In genomic region chr3:71754610-71755253, GRCh38 we compare ENCODE assay signal across 8 cellular contexts.
A peak's percentile ranks its signal among the peaks of the same experiment; 100 is the strongest.
DNase-seq lines count a peak whose midpoint lies in the region; ATAC-seq lines count a peak whose summit lies in the region.

No MANE protein-coding gene starts in this region.

- peak; percentile 44 for DNase-seq in NCI-H748 (lab: John Stamatoyannopoulos, UW; ENCODE audit: unreplicated experiment)
- no peak for DNase-seq in NCI-H748 treated with DMSO at 0.1 percent for 48 hours (lab: John Stamatoyannopoulos, UW)
- peak; percentile 20 for DNase-seq in iPS-NIHi7 (ENCODE audit: extremely low spot score)
- DNase-seq in stimulated activated effector memory CD8-positive, alpha-beta T cell treated with anti-CD3 and anti-CD28 coated beads, Interleukin-12 subunit alpha, Interleukin-12 subunit beta, amount 100 ng/mL, for 72 hours (ENCODE audit: low spot score in 2 of 2): no peak
- no peak for DNase-seq in NCI-H2081 (lab: John Stamatoyannopoulos, UW)

- peaks cover 7% of the 10 kb centered on the region for H3K4me1 Mint-ChIP-seq in activated naive CD8-positive, alpha-beta T cell (ENCODE audit: low read depth)
- peaks cover 6% of the 10 kb centered on the region for H3K4me1 Mint-ChIP-seq in stimulated activated effector memory CD8-positive, alpha-beta T cell treated with anti-CD3 and anti-CD28 coated beads, Interleukin-12 subunit alpha, Interleukin-12 subunit beta, amount 100 ng/mL, for 72 hours

- H3K27me3 Mint-ChIP-seq in activated naive CD8-positive, alpha-beta T cell: peaks cover 26% of the 10 kb centered on the region

- no peak for ATAC-seq in stimulated activated effector memory CD8-positive, alpha-beta T cell treated with anti-CD3 and anti-CD28 coated beads, Interleukin-12 subunit alpha, Interleukin-12 subunit beta, amount 100 ng/mL, for 72 hours
- ATAC-seq in HG03378 (IDR thresholded peaks at IDR 0.05; ENCODE audit: unreplicated experiment) (no peak), GM18870 (IDR thresholded peaks at IDR 0.05; ENCODE audit: unreplicated experiment) (no peak)

- H3K27ac Mint-ChIP-seq in activated naive CD8-positive, alpha-beta T cell: no peak overlapping the region
- H3K27ac Mint-ChIP-seq in stimulated activated effector memory CD8-positive, alpha-beta T cell treated with anti-CD3 and anti-CD28 coated beads, Interleukin-12 subunit alpha, Interleukin-12 subunit beta, amount 100 ng/mL, for 72 hours: no peak overlapping the region

- peak overlapping the region; percentile 81 for H3K4me3 Mint-ChIP-seq in activated naive CD8-positive, alpha-beta T cell
- H3K4me3 Mint-ChIP-seq in stimulated activated effector memory CD8-positive, alpha-beta T cell treated with anti-CD3 and anti-CD28 coated beads, Interleukin-12 subunit alpha, Interleukin-12 subunit beta, amount 100 ng/mL, for 72 hours: peak overlapping the region; percentile 65

- H3K9me3 Mint-ChIP-seq in activated naive CD8-positive, alpha-beta T cell (ENCODE audit: low read depth): no peaks in the 10 kb centered on the region
- H3K9me3 Mint-ChIP-seq in stimulated activated effector memory CD8-positive, alpha-beta T cell treated with anti-CD3 and anti-CD28 coated beads, Interleukin-12 subunit alpha, Interleukin-12 subunit beta, amount 100 ng/mL, for 72 hours: no peaks in the 10 kb centered on the region

- H3K36me3 Mint-ChIP-seq in activated naive CD8-positive, alpha-beta T cell: no peaks in the 10 kb centered on the region
- H3K36me3 Mint-ChIP-seq in stimulated activated effector memory CD8-positive, alpha-beta T cell treated with anti-CD3 and anti-CD28 coated beads, Interleukin-12 subunit alpha, Interleukin-12 subunit beta, amount 100 ng/mL, for 72 hours: peaks cover 7% of the 10 kb centered on the region

Comparison
In these comparisons a context has a peak if more than half of its experiments do, and no peak if none do; other contexts are left out.
1. DNase-seq: peak in NCI-H748 (single experiment) and iPS-NIHi7 (single experiment); none in NCI-H748 treated with DMSO at 0.1 percent for 48 hours (single experiment), stimulated activated effector memory CD8-positive, alpha-beta T cell treated with anti-CD3 and anti-CD28 coated beads, Interleukin-12 subunit alpha, Interleukin-12 subunit beta, amount 100 ng/mL, for 72 hours (0 of 2) and NCI-H2081 (0 of 2).